ENCODE assay signal across 9 cellular contexts in the genomic region with DNA sequence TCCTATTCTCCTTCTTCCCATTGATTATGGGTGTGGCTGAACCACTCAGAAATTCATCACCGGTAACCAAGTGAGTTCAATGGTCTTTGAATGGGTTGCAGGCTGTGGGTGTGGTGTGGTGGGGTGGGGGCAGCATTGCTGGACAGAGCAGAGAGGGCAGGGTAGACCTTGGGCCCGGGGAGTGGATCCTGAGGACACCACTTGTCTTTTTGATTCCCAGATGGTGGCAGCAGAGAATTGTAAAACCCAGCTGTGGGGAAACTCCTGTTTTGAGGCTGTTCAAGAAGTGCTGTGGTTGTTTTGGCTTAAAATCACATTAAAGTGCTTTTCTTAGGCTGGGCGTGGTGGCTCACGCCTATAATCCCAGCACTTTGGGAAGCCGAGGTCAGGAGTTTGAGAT.
DNase-seq lines count a peak whose midpoint lies in the region; ATAC-seq and TF ChIP-seq lines count a peak whose summit lies in the region.
"Had no signal": no experiment of that assay in that cellular context is flagged by ENCODE, and none has a peak within 500 bp of the region (broad histone marks: within the 10 kb centered on the region; RNA-seq: fewer than 3 reads in every experiment).

No MANE protein-coding gene starts in this region.

- peak; percentile 64 for TF ChIP-seq CTCF in choroid plexus epithelial cell (conservative IDR thresholded peaks at IDR 0.05; ENCODE audit: low read depth, low read length)

- ATAC-seq in GM18505 (IDR thresholded peaks at IDR 0.05; ENCODE audit: unreplicated experiment) (no peak), GM21526 (IDR thresholded peaks at IDR 0.05; ENCODE audit: low FRiP score, unreplicated experiment) (no peak)

- no peak for TF ChIP-seq POLR2A in GM18505 (IDR thresholded peaks at IDR 0.05; ENCODE audit: borderline replicate concordance, extremely low read depth, insufficient read depth, insufficient read length)

- DNase-seq in NCI-H146 (lab: John Stamatoyannopoulos, UW) (peak; percentile 38), NCI-H146 treated with DMSO at 0.1 percent for 48 hours (lab: John Stamatoyannopoulos, UW; ENCODE audit: unreplicated experiment) (no peak), MV-4-11 (lab: John Stamatoyannopoulos, UW) (peak; percentile 41), choroid plexus epithelial cell (ENCODE audit: low read depth) (peak; percentile 83), midbrain (lab: John Stamatoyannopoulos, UW) (peak; percentile 34)
- no peak for DNase-seq in activated T-cell treated with anti-CD3 and anti-CD28 coated beads, Interleukin-2, amount 50 U/mL, for 1 hour

- H3K4me3 ChIP-seq in choroid plexus epithelial cell (ENCODE audit: low read depth, low read length): no peak overlapping the region
- H3K4me3 ChIP-seq: BLaER1 treated with 17β-estradiol and CSF1 and Interleukin-3, amounts not matched to agents 10 nM and 100 nM had no signal

Comparison
In these comparisons a context has a peak if more than half of its experiments do, and no peak if none do; other contexts are left out.
1. DNase-seq: peak in NCI-H146 (single experiment), MV-4-11 (single experiment), choroid plexus epithelial cell (single experiment) and midbrain (single experiment); none in NCI-H146 treated with DMSO at 0.1 percent for 48 hours (single experiment) and activated T-cell treated with anti-CD3 and anti-CD28 coated beads, Interleukin-2, amount 50 U/mL, for 1 hour (single experiment).